In genomic region chr7:102510575-102510974, GRCh38 we compare ENCODE assay signal across 10 cellular contexts. TPM values are rescaled to one million over a fixed set of nuclear protein-coding genes. Genes with fewer than 3 reads are reported as not detected.
DNase-seq lines count a peak whose midpoint lies in the region; ATAC-seq and TF ChIP-seq lines count a peak whose summit lies in the region.
"Not testable (repeated sequence)": the region's sequence is repeated elsewhere in the genome, so short reads cannot be mapped to it uniquely, and the experiment has no call there.
"Had no signal": no experiment of that assay in that cellular context is flagged by ENCODE, and none has a peak within 500 bp of the region (broad histone marks: within the 10 kb centered on the region; RNA-seq: fewer than 3 reads in every experiment).

No MANE protein-coding gene starts in this region.

- H3K27ac Mint-ChIP-seq in activated CD4-positive, alpha-beta T cell treated with anti-CD3 and anti-CD28 coated beads, Interleukin-2, amount 10 ng/mL, durations not matched to agents 24 days and 14 days; activated naive CD4-positive, alpha-beta T cell treated with anti-CD3 and anti-CD28 coated beads, Interleukin-2, amount 10 ng/mL, durations not matched to agents 7 days and 5 days: not testable (repeated sequence)

- H3K27me3 ChIP-seq in heart right ventricle; right cardiac atrium (ENCODE audit: control insufficient read depth, insufficient read depth); spleen (replicated peaks in 1 of 7): not testable (repeated sequence)

- H3K4me3 ChIP-seq in heart right ventricle; right cardiac atrium (ENCODE audit: low read length); lower leg skin (ENCODE audit: low read depth, poor library complexity, severe bottlenecking); spleen: not testable (repeated sequence)

- not testable (repeated sequence) for H3K36me3 Mint-ChIP-seq in activated CD4-positive, alpha-beta T cell treated with anti-CD3 and anti-CD28 coated beads, Interleukin-2, amount 10 ng/mL, durations not matched to agents 24 days and 14 days (ENCODE audit: low read depth); activated naive CD4-positive, alpha-beta T cell treated with anti-CD3 and anti-CD28 coated beads, Interleukin-2, amount 10 ng/mL, durations not matched to agents 7 days and 5 days

- H3K9me3 ChIP-seq in heart right ventricle; right cardiac atrium (ENCODE audit: control insufficient read depth, low read length); spleen: not testable (repeated sequence)

- not testable (repeated sequence) for H3K4me1 ChIP-seq in heart right ventricle; right cardiac atrium (ENCODE audit: control insufficient read depth, insufficient read depth, low read length); spleen

- 74 to 75% methylated on average over 4 of the region's 8 CpGs for WGBS in heart right ventricle, 2 donors
- 65% methylated on average over 5 of the region's 8 CpGs for WGBS in right cardiac atrium
- WGBS in lower leg skin, 2 donors = 68 to 71% methylated on average over 5 to 6 of the region's 8 CpGs
- WGBS in spleen, 5 donors = 68 to 91% (median 86%) methylated on average over 4 to 6 of the region's 8 CpGs; no CpG with 5 or more reads in 1 of the 5 donors

- not testable (repeated sequence) for H3K27me3 Mint-ChIP-seq in activated CD4-positive, alpha-beta T cell treated with anti-CD3 and anti-CD28 coated beads, Interleukin-2, amount 10 ng/mL, durations not matched to agents 24 days and 14 days; activated naive CD4-positive, alpha-beta T cell treated with anti-CD3 and anti-CD28 coated beads, Interleukin-2, amount 10 ng/mL, durations not matched to agents 7 days and 5 days

- CTCF ChIA-PET in activated naive CD4-positive, alpha-beta T cell treated with anti-CD3 and anti-CD28 coated beads, Interleukin-2, amount 10 ng/mL, durations not matched to agents 7 days and 5 days (lab: Charles Lee) = not testable (repeated sequence)

- DNase-seq in activated CD4-positive, alpha-beta T cell treated with anti-CD3 and anti-CD28 coated beads, Interleukin-2, amount 10 ng/mL, durations not matched to agents 24 days and 14 days = peak; percentile 52
- peak; percentile 13 for DNase-seq in activated naive CD4-positive, alpha-beta T cell treated with anti-CD3 and anti-CD28 coated beads, Interleukin-2, amount 10 ng/mL, durations not matched to agents 7 days and 5 days
- peak; percentile 2 to 6 for DNase-seq in heart right ventricle
- peak in 2 of 3 donors; percentile 40 to 45 for DNase-seq in right cardiac atrium
- DNase-seq in lower leg skin (ENCODE audit: low spot score in 2 of 2) = peak; percentile 14 to 80
- peak; percentile 65 for DNase-seq in posterior vena cava (ENCODE audit: low spot score)
- peak; percentile 45 for DNase-seq in spleen

- intact Hi-C loops in activated CD4-positive, alpha-beta T cell treated with anti-CD3 and anti-CD28 coated beads, Interleukin-2, amount 10 ng/mL, durations not matched to agents 24 days and 14 days (cut with micrococcal nuclease); heart right ventricle (cut with DNase I); right cardiac atrium (cut with DNase I); lower leg skin (cut with DNase I; ENCODE audit: low total_unique reads); posterior vena cava (cut with DNase I); spleen (cut with DNase I; ENCODE audit: low total_unique reads): not testable (repeated sequence)

- not testable (repeated sequence) for H3K4me1 Mint-ChIP-seq in activated CD4-positive, alpha-beta T cell treated with anti-CD3 and anti-CD28 coated beads, Interleukin-2, amount 10 ng/mL, durations not matched to agents 24 days and 14 days; activated naive CD4-positive, alpha-beta T cell treated with anti-CD3 and anti-CD28 coated beads, Interleukin-2, amount 10 ng/mL, durations not matched to agents 7 days and 5 days

- not testable (repeated sequence) for H3K9me3 Mint-ChIP-seq in activated CD4-positive, alpha-beta T cell treated with anti-CD3 and anti-CD28 coated beads, Interleukin-2, amount 10 ng/mL, durations not matched to agents 24 days and 14 days; activated naive CD4-positive, alpha-beta T cell treated with anti-CD3 and anti-CD28 coated beads, Interleukin-2, amount 10 ng/mL, durations not matched to agents 7 days and 5 days

- H3K27ac ChIP-seq in heart right ventricle; right cardiac atrium (ENCODE audit: low read length); spleen: not testable (repeated sequence)

- TF ChIP-seq CTCF in heart right ventricle (IDR thresholded peaks at IDR 0.05); lower leg skin (IDR thresholded peaks at IDR 0.05); spleen (IDR thresholded peaks at IDR 0.05 in 8 of 11, conservative IDR thresholded peaks at IDR 0.05 in 3 of 11): not testable (repeated sequence)

- H3K4me3 Mint-ChIP-seq in activated CD4-positive, alpha-beta T cell treated with anti-CD3 and anti-CD28 coated beads, Interleukin-2, amount 10 ng/mL, durations not matched to agents 24 days and 14 days; activated naive CD4-positive, alpha-beta T cell treated with anti-CD3 and anti-CD28 coated beads, Interleukin-2, amount 10 ng/mL, durations not matched to agents 7 days and 5 days: not testable (repeated sequence)

- not testable (repeated sequence) for H3K36me3 ChIP-seq in heart right ventricle, spleen

- not testable (repeated sequence) for ATAC-seq in heart right ventricle, right cardiac atrium

- TF ChIP-seq POLR2A in lower leg skin (IDR thresholded peaks at IDR 0.05); spleen (IDR thresholded peaks at IDR 0.05): not testable (repeated sequence)

RNA-seq across cellular contexts. Expression of gene RASA4B, which starts 7.0 kb away (rescaled TPM):
- total RNA-seq in activated CD4-positive, alpha-beta T cell treated with anti-CD3 and anti-CD28 coated beads, Interleukin-2, amount 10 ng/mL, durations not matched to agents 24 days and 14 days = 27.1 and 28.6 TPM in 2 replicates
- total RNA-seq in heart right ventricle (10 to 100 TPM in 2 of 10 donors, 1 to 10 TPM in 8; 1.3 to 23.9 (median 4.2) TPM), right cardiac atrium (10 to 100 TPM in 2 of 4 donors, 1 to 10 TPM in 2; 3.8 to 12.8 (median 9.4) TPM), lower leg skin (10 to 100 TPM; 21.6 to 28.3 (median 25.3) TPM), posterior vena cava (10 to 100 TPM; 12.1 to 17.6 TPM), spleen (10 to 100 TPM; 16.7 to 50.5 (median 22.7) TPM)
- polyA plus RNA-seq in heart right ventricle (1 to 10 TPM; 3.2 to 6.9 TPM), right cardiac atrium (5.8 TPM), spleen (10 to 100 TPM; 18.5 to 42.2 (median 24.6) TPM)

RNA-seq across cellular contexts. Expression of gene POLR2J, which starts 31.9 kb away (rescaled TPM):
- total RNA-seq in activated CD4-positive, alpha-beta T cell treated with anti-CD3 and anti-CD28 coated beads, Interleukin-2, amount 10 ng/mL, durations not matched to agents 24 days and 14 days = 46.8 and 50.8 TPM in 2 replicates
- total RNA-seq in heart right ventricle (10 to 100 TPM; 40.1 to 74.1 (median 52.7) TPM), right cardiac atrium (10 to 100 TPM; 51.0 to 63.0 (median 58.8) TPM), lower leg skin (10 to 100 TPM in 3 of 4 donors, 1 to 10 TPM in 1; 9.3 to 19.2 (median 15.9) TPM), posterior vena cava (10 to 100 TPM; 35.0 to 40.3 TPM), spleen (10 to 100 TPM in 6 of 7 donors, 1 to 10 TPM in 1; 8.4 to 34.5 (median 30.8) TPM)
- polyA plus RNA-seq in heart right ventricle (100 to 1,000 TPM; 127 to 228 TPM), right cardiac atrium (176 TPM), spleen (10 to 100 TPM; 95.6 to 98.8 (median 96.4) TPM)

RNA-seq across cellular contexts. Expression of gene UPK3BL2, which starts 32.9 kb away (rescaled TPM):
- total RNA-seq in activated CD4-positive, alpha-beta T cell treated with anti-CD3 and anti-CD28 coated beads, Interleukin-2, amount 10 ng/mL, durations not matched to agents 24 days and 14 days = 14.1 and 19.2 TPM in 2 replicates
- total RNA-seq in heart right ventricle (10 to 100 TPM in 1 of 10 donors, 1 to 10 TPM in 9; 1.5 to 16.7 (median 6.3) TPM), right cardiac atrium (1 to 10 TPM; 3.4 to 8.3 (median 7.2) TPM), lower leg skin (10 to 100 TPM in 1 of 4 donors, 1 to 10 TPM in 3; 2.0 to 22.0 (median 5.2) TPM), posterior vena cava (10 to 100 TPM in 1 of 2 donors, 1 to 10 TPM in 1; 9.8 to 13.7 TPM), spleen (10 to 100 TPM; 14.2 to 31.0 (median 25.8) TPM)
- polyA plus RNA-seq in heart right ventricle (10 to 100 TPM in 1 of 2 donors, 1 to 10 TPM in 1; 4.6 to 13.9 TPM), right cardiac atrium (2.7 TPM), spleen (10 to 100 TPM; 11.5 to 27.4 (median 18.8) TPM)

RNA-seq across cellular contexts. Expression of gene SPDYE2, which starts 40.5 kb away (rescaled TPM):
- total RNA-seq in activated CD4-positive, alpha-beta T cell treated with anti-CD3 and anti-CD28 coated beads, Interleukin-2, amount 10 ng/mL, durations not matched to agents 24 days and 14 days = 0.19 TPM in 1 of 2 replicates, not detected in the other
- under 1 TPM in 1 of 10 donors, not detected in 9; 0.31 TPM for total RNA-seq in heart right ventricle
- under 1 TPM in 1 of 2 donors, not detected in 1; 0.51 TPM for polyA plus RNA-seq in heart right ventricle
- not detected for total RNA-seq in right cardiac atrium
- 0.09 TPM for polyA plus RNA-seq in right cardiac atrium
- total RNA-seq in lower leg skin = under 1 TPM in 1 of 4 donors, not detected in 3; 0.39 TPM
- not detected for total RNA-seq in posterior vena cava
- under 1 TPM in 2 of 7 donors, not detected in 5; 0.37 to 0.52 TPM for total RNA-seq in spleen
- polyA plus RNA-seq in spleen = under 1 TPM in 1 of 3 donors, not detected in 2; 0.13 TPM
- total RNA-seq: Caco-2, H1, H9 had no signal
- polyA plus RNA-seq: H1 had no signal

RNA-seq across cellular contexts. Expression of gene LRWD1, which starts 45.8 kb away (rescaled TPM):
- 30.5 and 32.4 TPM in 2 replicates for total RNA-seq in activated CD4-positive, alpha-beta T cell treated with anti-CD3 and anti-CD28 coated beads, Interleukin-2, amount 10 ng/mL, durations not matched to agents 24 days and 14 days
- total RNA-seq in heart right ventricle (10 to 100 TPM in 4 of 10 donors, 1 to 10 TPM in 6; 8.1 to 12.2 (median 9.5) TPM), right cardiac atrium (10 to 100 TPM in 3 of 4 donors, 1 to 10 TPM in 1; 9.7 to 14.2 (median 11.0) TPM), lower leg skin (10 to 100 TPM in 3 of 4 donors, 1 to 10 TPM in 1; 9.8 to 16.1 (median 10.3) TPM), posterior vena cava (1 to 10 TPM; 6.6 to 9.2 TPM), spleen (10 to 100 TPM; 19.9 to 42.2 (median 24.1) TPM)
- polyA plus RNA-seq in heart right ventricle (10 to 100 TPM in 1 of 2 donors, 1 to 10 TPM in 1; 6.5 to 21.3 TPM), right cardiac atrium (8.5 TPM), spleen (10 to 100 TPM; 22.1 to 37.3 (median 33.7) TPM)

Comparison
In these comparisons a context has a peak if more than half of its experiments do, and no peak if none do; other contexts are left out.
1. DNase-seq: peak in every context shown above with its lines; median percentile 65 in posterior vena cava; 52 in activated CD4-positive, alpha-beta T cell treated with anti-CD3 and anti-CD28 coated beads, Interleukin-2, amount 10 ng/mL, durations not matched to agents 24 days and 14 days; 47 in lower leg skin; 45 in spleen; 42 in right cardiac atrium; 13 in activated naive CD4-positive, alpha-beta T cell treated with anti-CD3 and anti-CD28 coated beads, Interleukin-2, amount 10 ng/mL, durations not matched to agents 7 days and 5 days; 4 in heart right ventricle.